ENCODE assay signal across 8 cellular contexts in the genomic region with DNA sequence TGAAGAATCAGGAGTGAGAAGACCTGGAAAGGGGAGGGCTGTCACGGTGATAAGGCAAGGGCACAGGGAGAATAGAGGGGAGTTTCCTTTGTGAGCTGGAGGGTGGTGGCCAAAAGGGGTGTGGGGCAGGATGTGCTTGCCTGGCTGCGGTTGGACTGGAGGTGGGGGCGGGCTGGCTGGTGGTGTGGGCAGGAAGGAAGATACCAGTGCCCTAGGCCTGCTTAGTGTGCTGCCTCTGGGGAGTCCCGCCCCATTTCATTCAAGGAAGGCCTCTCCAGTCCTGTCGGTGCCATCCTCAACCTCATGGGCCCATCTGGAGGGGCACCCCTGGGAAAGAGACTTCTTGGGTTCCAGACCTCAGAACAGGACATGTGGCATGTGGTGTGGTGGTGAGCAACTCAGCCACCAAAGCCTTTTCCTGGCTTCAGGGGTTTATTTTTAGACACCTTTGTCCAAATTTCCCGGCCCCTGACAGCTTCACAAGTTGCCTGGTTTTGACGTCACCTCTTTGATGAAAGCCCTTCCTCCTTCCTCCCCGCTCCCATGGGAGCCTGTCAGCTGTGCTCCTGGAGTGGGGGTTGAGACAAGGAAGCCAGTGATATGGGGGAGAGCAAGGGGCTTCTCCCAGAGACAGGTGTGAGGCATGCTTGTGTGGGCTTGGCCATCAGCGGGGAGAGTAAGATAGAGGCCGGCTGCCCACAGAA. TPM values are rescaled to one million over a fixed set of nuclear protein-coding genes. Genes with fewer than 3 reads are reported as not detected.
DNase-seq lines count a peak whose midpoint lies in the region; ATAC-seq and TF ChIP-seq lines count a peak whose summit lies in the region.

No MANE protein-coding gene starts in this region.

- TF ChIP-seq CTCF in epithelial cell of esophagus (IDR thresholded peaks at IDR 0.05; ENCODE audit: insufficient read depth, low read depth, low read length, missing control alignments) (no peak), gastrocnemius medialis (IDR thresholded peaks at IDR 0.05 in 4 of 5, conservative IDR thresholded peaks at IDR 0.05 in 1 of 5) (no peak)

- peak; percentile 32 to 61 for ATAC-seq in gastrocnemius medialis
- ATAC-seq in HG03469 (IDR thresholded peaks at IDR 0.05; ENCODE audit: unreplicated experiment) = no peak

- H3K36me3 ChIP-seq in gastrocnemius medialis = peaks cover 0 to 18% of the 10 kb centered on the region in 2 donors

- peak; percentile 94 for DNase-seq in KBM-7
- DNase-seq in activated CD8-positive, alpha-beta memory T cell treated with anti-CD3 and anti-CD28 coated beads for 24 hours = peak; percentile 87
- peak; percentile 63 for DNase-seq in epithelial cell of esophagus (ENCODE audit: low read depth)
- peak in 1 of 2 donors; percentile 33 for DNase-seq in gastrocnemius medialis
- DNase-seq in NCI-H69 (lab: John Stamatoyannopoulos, UW) = no peak
- no peak for DNase-seq in NCI-H2107 treated with DMSO at 0.1 percent for 48 hours (lab: John Stamatoyannopoulos, UW; ENCODE audit: unreplicated experiment)

- H3K9me3 ChIP-seq in gastrocnemius medialis = no peaks in the 10 kb centered on the region

- H3K27me3 ChIP-seq in gastrocnemius medialis = no peaks in the 10 kb centered on the region

- H3K27ac ChIP-seq in gastrocnemius medialis = peak overlapping the region; percentile 68 to 82 (median 81)

- intact Hi-C loops in gastrocnemius medialis (cut with DNase I; ENCODE audit: low total_unique reads) = no loop called here

- in situ Hi-C loops in KBM-7 (cut with MboI; ENCODE audit: low pct_unique_long_range_greater_than_20kb, low sequenced_read_pairs) (no loop called here), gastrocnemius medialis (cut with MboI; ENCODE audit: low sequenced_read_pairs in 4 of 4) (loop anchor here in 1 of 4 donors (25.0 kb wide), 1 partner anchor 299 kb away; a partner anchor contains a TSS)

- H3K4me3 ChIP-seq in epithelial cell of esophagus (ENCODE audit: low read length) (no peak overlapping the region), gastrocnemius medialis (no peak overlapping the region)

- peaks cover 28 to 43% of the 10 kb centered on the region in 2 donors for H3K4me1 ChIP-seq in gastrocnemius medialis

- peak; percentile 43 for TF ChIP-seq POLR2A in GM19193 (IDR thresholded peaks at IDR 0.05; ENCODE audit: extremely low read depth, insufficient read depth, insufficient read length)
- peak in 1 of 2 donors; percentile 5 for TF ChIP-seq POLR2A in gastrocnemius medialis (IDR thresholded peaks at IDR 0.05)

RNA-seq across cellular contexts. Expression of a gene that starts 15.6 kb away (rescaled TPM):
- total RNA-seq in gastrocnemius medialis = 10 to 100 TPM; 43.9 to 83.5 (median 54.3) TPM

RNA-seq across cellular contexts. Expression of a gene that starts 20.2 kb away (rescaled TPM):
- total RNA-seq in gastrocnemius medialis = under 1 TPM in 2 of 4 donors, not detected in 2; 0.18 to 0.20 TPM

Comparison
In these comparisons a context has a peak if more than half of its experiments do, and no peak if none do; other contexts are left out.
1. DNase-seq: peak in KBM-7 (single experiment), activated CD8-positive, alpha-beta memory T cell treated with anti-CD3 and anti-CD28 coated beads for 24 hours (single experiment) and epithelial cell of esophagus (single experiment); none in NCI-H69 (single experiment) and NCI-H2107 treated with DMSO at 0.1 percent for 48 hours (single experiment).